1 cellular context compared by ENCODE assay signal in the genomic region with DNA sequence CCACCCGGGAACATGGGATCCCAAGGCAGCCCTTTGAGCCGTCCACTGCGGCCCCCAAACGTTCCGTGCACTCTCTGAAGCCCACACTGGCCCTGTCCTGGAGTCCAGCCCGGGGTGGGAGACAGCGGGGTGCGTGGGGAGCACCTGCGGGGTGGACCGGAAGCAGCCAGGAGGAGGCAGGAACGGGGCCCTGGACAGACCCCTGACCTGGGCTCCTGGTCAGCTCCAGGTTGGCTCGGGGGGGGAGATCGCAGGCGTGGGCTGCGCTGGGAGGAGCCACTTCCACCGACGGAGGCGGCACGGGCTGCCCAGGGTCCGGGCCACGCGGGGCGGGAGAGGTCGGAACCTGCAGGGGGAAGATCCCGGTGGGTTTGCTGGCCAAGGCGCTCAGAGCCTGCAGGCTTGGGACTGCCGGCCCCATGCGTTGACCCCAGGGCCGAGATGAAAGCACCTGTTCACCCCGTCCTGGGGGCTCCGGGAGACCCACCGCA.
TF ChIP-seq lines count a peak whose summit lies in the region.

No MANE protein-coding gene starts in this region.

TF ChIP-seq in GM12878, 131 proteins besides CTCF, POLR2A, EP300 and RAD21:
- TF ChIP-seq, protein P1, sequence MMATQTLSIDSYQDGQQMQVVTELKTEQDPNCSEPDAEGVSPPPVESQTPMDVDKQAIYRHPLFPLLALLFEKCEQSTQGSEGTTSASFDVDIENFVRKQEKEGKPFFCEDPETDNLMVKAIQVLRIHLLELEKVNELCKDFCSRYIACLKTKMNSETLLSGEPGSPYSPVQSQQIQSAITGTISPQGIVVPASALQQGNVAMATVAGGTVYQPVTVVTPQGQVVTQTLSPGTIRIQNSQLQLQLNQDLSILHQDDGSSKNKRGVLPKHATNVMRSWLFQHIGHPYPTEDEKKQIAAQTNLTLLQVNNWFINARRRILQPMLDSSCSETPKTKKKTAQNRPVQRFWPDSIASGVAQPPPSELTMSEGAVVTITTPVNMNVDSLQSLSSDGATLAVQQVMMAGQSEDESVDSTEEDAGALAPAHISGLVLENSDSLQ (IDR thresholded peaks at IDR 0.05): no peak
- TF ChIP-seq KAT2A (conservative IDR thresholded peaks at IDR 0.05; ENCODE audit: control insufficient read depth, low read depth, low read length): no peak
- TF ChIP-seq EZH2 (IDR thresholded peaks at IDR 0.05; ENCODE audit: borderline replicate concordance, control insufficient read depth, low read depth, low read length): no peak
- no peak for TF ChIP-seq DPF2 (IDR thresholded peaks at IDR 0.05)
- TF ChIP-seq ZNF622 (IDR thresholded peaks at IDR 0.05): no peak
- no peak for TF ChIP-seq E2F4 (IDR thresholded peaks at IDR 0.05; ENCODE audit: low read depth, low read length)
- TF ChIP-seq FOXK2 (IDR thresholded peaks at IDR 0.05): no peak
- no peak for TF ChIP-seq BRCA1 (IDR thresholded peaks at IDR 0.05; ENCODE audit: low read depth, low read length)
